22 cellular contexts compared by ENCODE assay signal in genomic region chr16:8137581-8137980, GRCh38.
DNase-seq lines count a peak whose midpoint lies in the region; ATAC-seq and TF ChIP-seq lines count a peak whose summit lies in the region.
"Had no signal": no experiment of that assay in that cellular context is flagged by ENCODE, and none has a peak within 500 bp of the region (broad histone marks: within the 10 kb centered on the region; RNA-seq: fewer than 3 reads in every experiment).

No MANE protein-coding gene starts in this region.

- H3K27ac ChIP-seq in GM23338 (ENCODE audit: low read depth) = no peak overlapping the region
- H3K27ac ChIP-seq in neural cell (ENCODE audit: low read length) = peak overlapping the region; percentile 32
- H3K27ac ChIP-seq in right atrium auricular region = no peak overlapping the region
- H3K27ac ChIP-seq: 22Rv1, SK-N-MC had no signal

- no peaks in the 10 kb centered on the region for H3K36me3 Mint-ChIP-seq in GM23338 (ENCODE audit: low read depth)
- H3K36me3 Mint-ChIP-seq: CD14-positive monocyte; CD8-positive, alpha-beta memory T cell had no signal

- peaks cover 5% of the 10 kb centered on the region for H3K4me1 Mint-ChIP-seq in GM23338
- H3K4me1 Mint-ChIP-seq: CD14-positive monocyte; CD8-positive, alpha-beta memory T cell had no signal

- no peaks in the 10 kb centered on the region for H3K9me3 ChIP-seq in neural cell (ENCODE audit: low read length)
- H3K9me3 ChIP-seq in right atrium auricular region = no peaks in the 10 kb centered on the region
- H3K9me3 ChIP-seq: BE2C had no signal

- H3K27me3 ChIP-seq in GM23338 (ENCODE audit: insufficient read depth) = no peaks in the 10 kb centered on the region
- H3K27me3 ChIP-seq in neural cell (ENCODE audit: insufficient read depth, low read depth, low read length) = no peaks in the 10 kb centered on the region
- H3K27me3 ChIP-seq in right atrium auricular region = no peaks in the 10 kb centered on the region
- H3K27me3 ChIP-seq: BE2C had no signal

- no peak for TF ChIP-seq RAD21 in neural cell (conservative IDR thresholded peaks at IDR 0.05)

- H3K9me2 ChIP-seq in GM23338 (ENCODE audit: insufficient read depth) = no peaks in the 10 kb centered on the region
- H3K9me2 ChIP-seq in neural cell (ENCODE audit: insufficient read depth, low read length) = no peaks in the 10 kb centered on the region

- H3K9me3 Mint-ChIP-seq in GM23338 = peaks cover 4% of the 10 kb centered on the region; the same call in 2 of the 3 replicates

- H3K4me3 ChIP-seq in GM23338 = no peak overlapping the region
- H3K4me3 ChIP-seq in neural cell (ENCODE audit: low read length) = no peak overlapping the region
- H3K4me3 ChIP-seq in right atrium auricular region = no peak overlapping the region
- H3K4me3 ChIP-seq: SK-N-MC had no signal

- H3K4me2 ChIP-seq in GM23338 = no peak overlapping the region; the same call in 1 of the 2 replicates
- no peak overlapping the region for H3K4me2 ChIP-seq in neural cell (ENCODE audit: low read length)

- no peak overlapping the region for H2AFZ ChIP-seq in GM23338
- no peak overlapping the region for H2AFZ ChIP-seq in neural cell (ENCODE audit: low read depth, low read length)

- H3F3A ChIP-seq in GM23338 (replicated peaks; ENCODE audit: low read depth) (no peaks in the 10 kb centered on the region), neural cell (ENCODE audit: insufficient read depth, low read length, poor library complexity, severe bottlenecking) (no peaks in the 10 kb centered on the region)

- no peaks in the 10 kb centered on the region for H3K36me3 ChIP-seq in GM23338 (ENCODE audit: insufficient read depth)
- no peaks in the 10 kb centered on the region for H3K36me3 ChIP-seq in neural cell (ENCODE audit: insufficient read depth, low read length)
- H3K36me3 ChIP-seq in right atrium auricular region = no peaks in the 10 kb centered on the region
- H3K36me3 ChIP-seq: BE2C had no signal

- H4K20me1 ChIP-seq in GM23338 (replicated peaks; ENCODE audit: insufficient read depth) (no peaks in the 10 kb centered on the region), neural cell (ENCODE audit: insufficient read depth) (no peaks in the 10 kb centered on the region)

- no peak; the same call in 2 of the 3 replicates for ATAC-seq in GM23338
- no peak for ATAC-seq in HG03442 (IDR thresholded peaks at IDR 0.05; ENCODE audit: unreplicated experiment)

- peak overlapping the region; percentile 24; the same call in 1 of the 2 replicates for H3K27ac Mint-ChIP-seq in GM23338
- H3K27ac Mint-ChIP-seq: CD14-positive monocyte; CD8-positive, alpha-beta memory T cell had no signal

- H3K27me3 Mint-ChIP-seq in GM23338 (ENCODE audit: insufficient read depth, low read depth, poor library complexity) = no peaks in the 10 kb centered on the region

- H3K9ac ChIP-seq in neural cell (ENCODE audit: low read length) = no peak overlapping the region

- TF ChIP-seq EP300 in neural cell (conservative IDR thresholded peaks at IDR 0.05; ENCODE audit: poor library complexity, severe bottlenecking) = no peak

- no peak for TF ChIP-seq CTCF in GM23338 (conservative IDR thresholded peaks at IDR 0.05; ENCODE audit: low read depth in 2 of 2)
- no peak for TF ChIP-seq CTCF in neural cell (IDR thresholded peaks at IDR 0.05; ENCODE audit: poor library complexity, severe bottlenecking)
- no peak for TF ChIP-seq CTCF in right atrium auricular region (IDR thresholded peaks at IDR 0.05)

- no peaks in the 10 kb centered on the region for H3K79me2 ChIP-seq in GM23338 (replicated peaks; ENCODE audit: insufficient read depth)
- no peaks in the 10 kb centered on the region for H3K79me2 ChIP-seq in neural cell (replicated peaks; ENCODE audit: insufficient read depth, low read length)

- H3K4me1 ChIP-seq in GM23338 (ENCODE audit: insufficient read depth) (no peaks in the 10 kb centered on the region), right atrium auricular region (no peaks in the 10 kb centered on the region)
- H3K4me1 ChIP-seq: BE2C had no signal

- peak; percentile 5 for DNase-seq in NCI-H1436 (lab: John Stamatoyannopoulos, UW)
- no peak for DNase-seq in NCI-H1436 treated with DMSO at 0.1 percent for 48 hours (lab: John Stamatoyannopoulos, UW)
- peak; percentile 26 for DNase-seq in GM23338 (ENCODE audit: low spot score)
- peak; percentile 0 for DNase-seq in astrocyte of the hippocampus (ENCODE audit: low read depth, low spot score)
- DNase-seq in right atrium auricular region (ENCODE audit: low spot score) = no peak
- DNase-seq in stimulated activated CD4-positive, alpha-beta T cell treated with anti-CD3 and anti-CD28 coated beads, Interleukin-4, amount 100 ng/mL, for 24 hours = no peak
- DNase-seq: BE2C; CD8-positive, alpha-beta memory T cell; DMS 273 treated with DMSO at 0.1 percent for 48 hours; DMS79; EL; KBM-7; MV-4-11; NCI-H1105; NCI-H2081; NCI-H526 treated with DMSO at 0.1 percent for 48 hours; SIG-M5 had no signal

- no peak overlapping the region for H3K4me3 Mint-ChIP-seq in GM23338
- H3K4me3 Mint-ChIP-seq: CD14-positive monocyte; CD8-positive, alpha-beta memory T cell had no signal

TF ChIP-seq in GM23338, 12 proteins besides CTCF, POLR2A, EP300 and RAD21:
- no peak for TF ChIP-seq EZH2phosphoT487 (IDR thresholded peaks at IDR 0.05; ENCODE audit: unreplicated experiment)
- no peak for TF ChIP-seq ZNF331 (CRISPR knock-in tag; IDR thresholded peaks at IDR 0.05; ENCODE audit: low read depth)
- no peak for TF ChIP-seq NANOG (IDR thresholded peaks at IDR 0.05; ENCODE audit: borderline replicate concordance)
- TF ChIP-seq EZH2 (IDR thresholded peaks at IDR 0.05; ENCODE audit: low read depth, unreplicated experiment) = no peak
- no peak for TF ChIP-seq ZNF114 (CRISPR knock-in tag; IDR thresholded peaks at IDR 0.05)
- TF ChIP-seq CREB1 (CRISPR knock-in tag; IDR thresholded peaks at IDR 0.05; ENCODE audit: low read depth) = no peak
- TF ChIP-seq REST (IDR thresholded peaks at IDR 0.05; ENCODE audit: unreplicated experiment) = no peak

TF ChIP-seq in neural cell, 6 proteins besides CTCF, POLR2A, EP300 and RAD21:
- TF ChIP-seq REST (IDR thresholded peaks at IDR 0.05; ENCODE audit: borderline replicate concordance) = no peak
- no peak for TF ChIP-seq SMC3 (conservative IDR thresholded peaks at IDR 0.05; ENCODE audit: poor library complexity)
- no peak for TF ChIP-seq TAF1 (IDR thresholded peaks at IDR 0.05; ENCODE audit: low read depth)
- TF ChIP-seq MXI1 (conservative IDR thresholded peaks at IDR 0.05; ENCODE audit: poor library complexity, severe bottlenecking) = no peak
- no peak for TF ChIP-seq EZH2 (IDR thresholded peaks at IDR 0.05; ENCODE audit: borderline replicate concordance, insufficient read depth, low read length, poor library complexity, severe bottlenecking)
- TF ChIP-seq POLR2AphosphoS5 (IDR thresholded peaks at IDR 0.05) = no peak

Comparison
In these comparisons a context has a peak if more than half of its experiments do, and no peak if none do; other contexts are left out.
1. DNase-seq: peak in NCI-H1436 (single experiment), GM23338 (single experiment) and astrocyte of the hippocampus (single experiment); none in NCI-H1436 treated with DMSO at 0.1 percent for 48 hours (single experiment), right atrium auricular region (single experiment) and stimulated activated CD4-positive, alpha-beta T cell treated with anti-CD3 and anti-CD28 coated beads, Interleukin-4, amount 100 ng/mL, for 24 hours (single experiment).